1 cellular context compared by ENCODE assay signal in genomic region chr16:67397812-67398545, GRCh38.
TF ChIP-seq lines count a peak whose summit lies in the region.

No MANE protein-coding gene starts in this region.

TF ChIP-seq in SK-N-SH, 30 proteins besides CTCF, POLR2A, EP300 and RAD21:
- no peak for TF ChIP-seq TCF12 (IDR thresholded peaks at IDR 0.05)
- TF ChIP-seq GATA2 (CRISPR knock-in tag; IDR thresholded peaks at IDR 0.05): no peak
- TF ChIP-seq SMC3 (IDR thresholded peaks at IDR 0.05; ENCODE audit: low read depth, low read length): no peak
- no peak for TF ChIP-seq NRF1 (IDR thresholded peaks at IDR 0.05; ENCODE audit: low read depth, low read length)
- TF ChIP-seq ZBTB33 (IDR thresholded peaks at IDR 0.05; ENCODE audit: borderline replicate concordance, low read depth): no peak
- no peak for TF ChIP-seq MEF2A (IDR thresholded peaks at IDR 0.05; ENCODE audit: borderline replicate concordance, low read depth)
- TF ChIP-seq ELF1 (IDR thresholded peaks at IDR 0.05): no peak
- TF ChIP-seq RCOR1 (IDR thresholded peaks at IDR 0.05; ENCODE audit: low read length): no peak
- no peak for TF ChIP-seq RXRA (IDR thresholded peaks at IDR 0.05; ENCODE audit: borderline replicate concordance, low read depth)
- no peak for TF ChIP-seq EZH2phosphoT487 (IDR thresholded peaks at IDR 0.05; ENCODE audit: borderline replicate concordance, low read depth)
- no peak for TF ChIP-seq NFIC (IDR thresholded peaks at IDR 0.05; ENCODE audit: borderline replicate concordance)
- TF ChIP-seq PBX3 (IDR thresholded peaks at IDR 0.05): no peak
